ENCODE assay signal across 8 cellular contexts in genomic region chr7:27165089-27165654, GRCh38. TPM values are rescaled to one million over a fixed set of nuclear protein-coding genes. Genes with fewer than 3 reads are reported as not detected.
A peak's percentile ranks its signal among the peaks of the same experiment; 100 is the strongest.
DNase-seq lines count a peak whose midpoint lies in the region; ATAC-seq, FAIRE-seq and TF ChIP-seq lines count a peak whose summit lies in the region.

TSS of gene HOXA9 (minus strand) at chr7:27165537. CDS start at chr7:27165457, 80 bp downstream.

- peak within 1 kb of the TSS; percentile 52 for H3K4me3 Mint-ChIP-seq in activated CD4-positive, alpha-beta T cell treated with anti-CD3 and anti-CD28 coated beads for 36 hours
- peak within 1 kb of the TSS; percentile 51 for H3K4me3 Mint-ChIP-seq in activated CD8-positive, alpha-beta T cell treated with anti-CD3 and anti-CD28 coated beads, Interleukin-2, amount 10 ng/mL, durations not matched to agents 7 days and 5 days

- no peak for FAIRE-seq in kidney (lab: Jason Lieb, UNC)

- WGBS in thymus, result 1% methylated on average over 64 of the region's 64 CpGs

- POLR2A ChIA-PET in activated CD4-positive, alpha-beta T cell treated with anti-CD3 and anti-CD28 coated beads for 36 hours (lab: Charles Lee), result no interaction called here
- POLR2A ChIA-PET in activated CD8-positive, alpha-beta T cell treated with anti-CD3 and anti-CD28 coated beads, Interleukin-2, amount 10 ng/mL, durations not matched to agents 7 days and 5 days (lab: Charles Lee), result no interaction called here

- H3K27me3 ChIP-seq in thymus (ENCODE audit: control insufficient read depth, insufficient read depth), result peaks cover 62% of the 10 kb centered on the region

- H3K9me3 ChIP-seq in kidney (ENCODE audit: control insufficient read depth in 1 of 2, low read length in 2 of 2), result no peaks in the 10 kb centered on the region
- no peaks in the 10 kb centered on the region for H3K9me3 ChIP-seq in thymus (ENCODE audit: control insufficient read depth)

- DNase-seq in activated CD4-positive, alpha-beta T cell treated with anti-CD3 and anti-CD28 coated beads for 36 hours, result peak; percentile 38
- no peak for DNase-seq in activated CD4-positive, alpha-beta T cell treated with anti-CD3 and anti-CD28 coated beads for 4 hours
- no peak for DNase-seq in activated CD8-positive, alpha-beta T cell treated with anti-CD3 and anti-CD28 coated beads, Interleukin-2, amount 10 ng/mL, durations not matched to agents 7 days and 5 days
- DNase-seq in kidney, result peak; percentile 96
- DNase-seq in AG08396 (ENCODE audit: low spot score), result no peak
- DNase-seq in stimulated activated CD4-positive, alpha-beta T cell treated with anti-CD3 and anti-CD28 coated beads, Interleukin-12 subunit alpha, Interleukin-12 subunit beta, amount 100 ng/mL, for 4 hours, result no peak
- DNase-seq in COR-L47 (lab: John Stamatoyannopoulos, UW), result no peak

- H3K36me3 ChIP-seq in kidney (ENCODE audit: control insufficient read depth in 1 of 2, insufficient read depth in 2 of 2, low read length in 2 of 2), result peaks cover 0 to 5% of the 10 kb centered on the region in 2 donors
- H3K36me3 ChIP-seq in thymus (ENCODE audit: control insufficient read depth, insufficient read depth), result peaks cover 3% of the 10 kb centered on the region

- no peak within 1 kb of the TSS for H3K27ac Mint-ChIP-seq in activated CD4-positive, alpha-beta T cell treated with anti-CD3 and anti-CD28 coated beads for 36 hours
- H3K27ac Mint-ChIP-seq in activated CD8-positive, alpha-beta T cell treated with anti-CD3 and anti-CD28 coated beads, Interleukin-2, amount 10 ng/mL, durations not matched to agents 7 days and 5 days, result peak within 1 kb of the TSS; percentile 84

- CTCF ChIA-PET in activated CD4-positive, alpha-beta T cell treated with anti-CD3 and anti-CD28 coated beads for 36 hours (lab: Charles Lee), result interaction anchor here (0.6 to 1.7 kb wide), 3 partner anchors 16 to 1013 kb away, joined by 3 to 10 read pairs (median 3); partner anchors contain the start of genes EVX1 and NFE2L3
- CTCF ChIA-PET in activated CD8-positive, alpha-beta T cell treated with anti-CD3 and anti-CD28 coated beads, Interleukin-2, amount 10 ng/mL, durations not matched to agents 7 days and 5 days (lab: Charles Lee), result no interaction called here

- no peak for ATAC-seq in activated CD4-positive, alpha-beta T cell treated with anti-CD3 and anti-CD28 coated beads for 36 hours
- ATAC-seq in activated CD8-positive, alpha-beta T cell treated with anti-CD3 and anti-CD28 coated beads, Interleukin-2, amount 10 ng/mL, durations not matched to agents 7 days and 5 days, result no peak

- intact Hi-C loops in activated CD4-positive, alpha-beta T cell treated with anti-CD3 and anti-CD28 coated beads for 36 hours (cut with DNase I, micrococcal nuclease), result loop anchor here (1.0 to 5.0 kb wide), 4 partner anchors 9 to 1308 kb away; partner anchors contain the start of genes HOXA13 (in 1 of the 2) and HOXA7 (in 1 of the 2)
- intact Hi-C loops in kidney (cut with DNase I), result no loop called here

- H3K36me3 Mint-ChIP-seq in activated CD4-positive, alpha-beta T cell treated with anti-CD3 and anti-CD28 coated beads for 36 hours (ENCODE audit: low read depth), result no peaks in the 10 kb centered on the region
- H3K36me3 Mint-ChIP-seq in activated CD8-positive, alpha-beta T cell treated with anti-CD3 and anti-CD28 coated beads, Interleukin-2, amount 10 ng/mL, durations not matched to agents 7 days and 5 days (ENCODE audit: low read depth), result peaks cover 8% of the 10 kb centered on the region

- peak within 1 kb of the TSS; percentile 94 to 96 for H3K27ac ChIP-seq in kidney (ENCODE audit: low read depth in 2 of 2, low read length in 2 of 2)
- no peak within 1 kb of the TSS for H3K27ac ChIP-seq in thymus (ENCODE audit: low read depth)

- peak within 1 kb of the TSS; percentile 88 to 95 for H3K9ac ChIP-seq in kidney (ENCODE audit: low read length in 2 of 2)

- peaks cover 70% of the 10 kb centered on the region for H3K27me3 Mint-ChIP-seq in activated CD4-positive, alpha-beta T cell treated with anti-CD3 and anti-CD28 coated beads for 36 hours
- H3K27me3 Mint-ChIP-seq in activated CD8-positive, alpha-beta T cell treated with anti-CD3 and anti-CD28 coated beads, Interleukin-2, amount 10 ng/mL, durations not matched to agents 7 days and 5 days (ENCODE audit: low read depth), result peaks cover 72% of the 10 kb centered on the region

- no peak for TF ChIP-seq CTCF in kidney (IDR thresholded peaks at IDR 0.05; ENCODE audit: borderline replicate concordance, extremely low read depth, insufficient read depth)

- H3K9me3 Mint-ChIP-seq in activated CD4-positive, alpha-beta T cell treated with anti-CD3 and anti-CD28 coated beads for 36 hours (ENCODE audit: low read depth), result no peaks in the 10 kb centered on the region
- no peaks in the 10 kb centered on the region for H3K9me3 Mint-ChIP-seq in activated CD8-positive, alpha-beta T cell treated with anti-CD3 and anti-CD28 coated beads, Interleukin-2, amount 10 ng/mL, durations not matched to agents 7 days and 5 days (ENCODE audit: insufficient read depth)

- peaks cover 0 to 4% of the 10 kb centered on the region in 2 donors for H3K4me1 ChIP-seq in kidney (ENCODE audit: control insufficient read depth in 1 of 2, insufficient read depth in 1 of 2, low read depth in 1 of 2, low read length in 2 of 2)
- H3K4me1 ChIP-seq in thymus (ENCODE audit: control insufficient read depth, insufficient read depth, low read length), result peaks cover 35% of the 10 kb centered on the region

- H3K4me1 Mint-ChIP-seq in activated CD4-positive, alpha-beta T cell treated with anti-CD3 and anti-CD28 coated beads for 36 hours, result peaks cover 26% of the 10 kb centered on the region
- peaks cover 11% of the 10 kb centered on the region for H3K4me1 Mint-ChIP-seq in activated CD8-positive, alpha-beta T cell treated with anti-CD3 and anti-CD28 coated beads, Interleukin-2, amount 10 ng/mL, durations not matched to agents 7 days and 5 days (ENCODE audit: low read depth)

- peak within 1 kb of the TSS; percentile 86 to 91 for H3K4me3 ChIP-seq in kidney (ENCODE audit: low read length in 2 of 2)
- H3K4me3 ChIP-seq in thymus (ENCODE audit: low read length), result peak within 1 kb of the TSS; percentile 36

RNA-seq across cellular contexts. Expression of gene HOXA9, which starts in this region (rescaled TPM):
- total RNA-seq in activated CD4-positive, alpha-beta T cell treated with anti-CD3 and anti-CD28 coated beads for 36 hours, result not detected
- not detected for total RNA-seq in activated CD8-positive, alpha-beta T cell treated with anti-CD3 and anti-CD28 coated beads, Interleukin-2, amount 10 ng/mL, durations not matched to agents 7 days and 5 days
- total RNA-seq in kidney, result 36.8 TPM
- polyA plus RNA-seq in kidney (ENCODE audit: insufficient read depth, low read depth, low replicate concordance) (36.7 TPM), thymus (4.9 TPM)

Comparison
In these comparisons a context has a peak if more than half of its experiments do, and no peak if none do; other contexts are left out.
1. RNA of gene HOXA9 (total RNA-seq): 36.8 TPM in kidney (single experiment); not detected in activated CD4-positive, alpha-beta T cell treated with anti-CD3 and anti-CD28 coated beads for 36 hours and not detected in activated CD8-positive, alpha-beta T cell treated with anti-CD3 and anti-CD28 coated beads, Interleukin-2, amount 10 ng/mL, durations not matched to agents 7 days and 5 days; every median in the first group is over 10 times any median in the second.
2. Peak in DNase-seq in activated CD4-positive, alpha-beta T cell treated with anti-CD3 and anti-CD28 coated beads for 36 hours; RNA of the gene not detected or under 1 TPM.